In the genomic region with DNA sequence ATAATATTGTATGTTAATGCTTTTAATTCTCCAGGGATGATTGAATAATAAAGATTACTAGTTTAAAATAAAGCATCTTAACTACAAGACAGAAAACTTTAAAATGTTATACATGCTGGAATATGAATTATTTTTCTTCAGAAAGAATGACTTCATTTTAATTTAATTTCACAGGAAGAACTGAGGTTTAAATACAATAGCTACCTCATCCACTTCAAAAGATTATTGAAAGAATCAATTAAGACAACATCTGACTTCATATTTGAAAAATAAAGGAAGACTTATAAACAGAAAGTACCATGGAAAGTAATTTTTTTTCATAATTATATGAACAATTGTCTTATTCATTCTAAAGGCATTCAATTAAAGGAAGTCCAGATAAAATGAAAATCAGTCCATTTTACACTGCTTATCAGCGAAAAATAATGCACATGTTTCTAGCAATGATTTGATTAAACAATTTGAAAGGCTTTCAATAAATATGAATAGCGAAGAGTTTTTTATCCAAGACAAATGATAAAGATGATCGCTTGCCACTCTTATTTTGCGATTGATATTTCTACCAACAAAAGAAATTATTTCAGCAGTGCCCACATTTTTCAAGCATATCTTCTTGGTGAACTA, we compare ENCODE assay signal across 11 cellular contexts.
"Had no signal": no experiment of that assay in that cellular context is flagged by ENCODE, and none has a peak within 500 bp of the region (broad histone marks: within the 10 kb centered on the region; RNA-seq: fewer than 3 reads in every experiment).

No MANE protein-coding gene starts in this region.

- H3K9ac ChIP-seq: GM23248 had no signal

- ATAC-seq: GM23338, HCT116 had no signal

- H2AFZ ChIP-seq: GM23248 had no signal

- H3K36me3 ChIP-seq: HAP-1 had no signal

- FAIRE-seq: H1, H54 had no signal

- H3K4me3 ChIP-seq: GM23248, GM23338, HAP-1 had no signal

- H3K4me1 ChIP-seq: HAP-1 had no signal

- H3K9me3 ChIP-seq: HAP-1 had no signal

- DNase-seq: GM23248, GOT3, H7, H9, HCEC 1CT, HFFc6 had no signal

- H3K9me3 Mint-ChIP-seq: GM23338, H9, HFFc6 had no signal

- H3K27ac ChIP-seq: GM23248 had no signal

- H3K4me3 Mint-ChIP-seq: GM23338, H9, HFFc6 had no signal

- H3K4me1 Mint-ChIP-seq: H9 had no signal

- H3K4me2 ChIP-seq: GM23338 had no signal

- H3K27ac Mint-ChIP-seq: GM23338, H9, HFFc6 had no signal
